ENCODE assay signal across 11 cellular contexts in the genomic region with DNA sequence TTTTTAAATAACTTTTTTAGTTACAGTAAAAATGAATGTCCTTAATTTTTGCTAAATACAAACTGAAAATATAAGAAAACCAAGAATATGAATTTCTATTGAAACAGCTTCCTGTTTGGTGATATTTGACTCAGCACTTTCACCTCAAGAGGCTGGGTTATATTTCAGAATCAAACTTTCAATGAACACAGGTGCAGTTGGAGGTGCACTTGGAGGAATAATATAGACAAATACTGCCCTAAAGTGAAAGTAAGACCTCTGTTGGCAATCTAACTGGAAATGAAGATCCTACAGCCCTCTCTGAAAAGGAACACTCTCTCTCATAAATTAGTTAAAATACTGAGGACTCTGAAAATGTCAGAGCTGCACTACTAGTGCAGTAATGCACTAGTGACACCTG.
DNase-seq lines count a peak whose midpoint lies in the region; ATAC-seq, FAIRE-seq and TF ChIP-seq lines count a peak whose summit lies in the region.
"Had no signal": no experiment of that assay in that cellular context is flagged by ENCODE, and none has a peak within 500 bp of the region (broad histone marks: within the 10 kb centered on the region; RNA-seq: fewer than 3 reads in every experiment).

No MANE protein-coding gene starts in this region.

- no peak overlapping the region for H3K4me3 Mint-ChIP-seq in activated naive CD4-positive, alpha-beta T cell treated with anti-CD3 and anti-CD28 coated beads, Interleukin-2, amount 10 ng/mL, durations not matched to agents 7 days and 5 days

- H3K27ac ChIP-seq in osteoblast (ENCODE audit: low read depth, low read length) (no peak overlapping the region), vagina (no peak overlapping the region)
- H3K27ac ChIP-seq: testis had no signal

- H3K36me3 Mint-ChIP-seq in activated naive CD4-positive, alpha-beta T cell treated with anti-CD3 and anti-CD28 coated beads, Interleukin-2, amount 10 ng/mL, durations not matched to agents 7 days and 5 days = peaks cover 47% of the 10 kb centered on the region

- H3K4me1 ChIP-seq in osteoblast (ENCODE audit: insufficient read depth, low read length) (no peaks in the 10 kb centered on the region), vagina (no peaks in the 10 kb centered on the region)
- H3K4me1 ChIP-seq: testis had no signal

- H3K9me3 ChIP-seq in osteoblast (ENCODE audit: low read depth, low read length) (no peaks in the 10 kb centered on the region), vagina (no peaks in the 10 kb centered on the region)
- H3K9me3 ChIP-seq: testis had no signal

- H3K9me3 Mint-ChIP-seq in activated naive CD4-positive, alpha-beta T cell treated with anti-CD3 and anti-CD28 coated beads, Interleukin-2, amount 10 ng/mL, durations not matched to agents 7 days and 5 days = peaks cover 3% of the 10 kb centered on the region

- H3K4me3 ChIP-seq in osteoblast (ENCODE audit: insufficient read depth, low read length) (no peak overlapping the region), vagina (no peak overlapping the region)
- H3K4me3 ChIP-seq: testis had no signal

- peaks cover 14% of the 10 kb centered on the region for H3K4me1 Mint-ChIP-seq in activated naive CD4-positive, alpha-beta T cell treated with anti-CD3 and anti-CD28 coated beads, Interleukin-2, amount 10 ng/mL, durations not matched to agents 7 days and 5 days

- CTCF ChIA-PET in activated naive CD4-positive, alpha-beta T cell treated with anti-CD3 and anti-CD28 coated beads, Interleukin-2, amount 10 ng/mL, durations not matched to agents 7 days and 5 days (lab: Charles Lee) = no interaction called here

- H2AFZ ChIP-seq in osteoblast (ENCODE audit: low read length) = peak overlapping the region; percentile 87

- no peak for TF ChIP-seq POLR2A in vagina (IDR thresholded peaks at IDR 0.05)

- no peak for TF ChIP-seq CTCF in osteoblast (IDR thresholded peaks at IDR 0.05; ENCODE audit: extremely low read depth, low read depth, low read length)
- no peak for TF ChIP-seq CTCF in vagina (IDR thresholded peaks at IDR 0.05)

- peak overlapping the region; percentile 50 for H3K4me2 ChIP-seq in osteoblast (ENCODE audit: insufficient read depth, low read length)

- ATAC-seq in GM21737 (IDR thresholded peaks at IDR 0.05; ENCODE audit: unreplicated experiment) (peak; percentile 77), HG03575 (IDR thresholded peaks at IDR 0.05; ENCODE audit: extremely low read depth, insufficient number of reproducible peaks, low FRiP score, unreplicated experiment) (peak; percentile 56), HG03565 (IDR thresholded peaks at IDR 0.05; ENCODE audit: unreplicated experiment) (no peak)

- no peak for FAIRE-seq in HTR-8/SVneo (lab: Jason Lieb, UNC)
- FAIRE-seq: colon, keratinocyte had no signal

- no peaks in the 10 kb centered on the region for H3K79me2 ChIP-seq in osteoblast (ENCODE audit: insufficient read depth, low read length)

- no peaks in the 10 kb centered on the region for H4K20me1 ChIP-seq in osteoblast (ENCODE audit: insufficient read depth, low read length)

- H3K27ac Mint-ChIP-seq in activated naive CD4-positive, alpha-beta T cell treated with anti-CD3 and anti-CD28 coated beads, Interleukin-2, amount 10 ng/mL, durations not matched to agents 7 days and 5 days = peak overlapping the region; percentile 67

- H3K36me3 ChIP-seq in osteoblast (ENCODE audit: insufficient read depth, low read length) (no peaks in the 10 kb centered on the region), vagina (no peaks in the 10 kb centered on the region)

- intact Hi-C loops in vagina (cut with DNase I) = no loop called here

- H3K27me3 Mint-ChIP-seq in activated naive CD4-positive, alpha-beta T cell treated with anti-CD3 and anti-CD28 coated beads, Interleukin-2, amount 10 ng/mL, durations not matched to agents 7 days and 5 days = no peaks in the 10 kb centered on the region

- no peak for DNase-seq in activated naive CD4-positive, alpha-beta T cell treated with anti-CD3 and anti-CD28 coated beads, Interleukin-2, amount 10 ng/mL, durations not matched to agents 7 days and 5 days
- DNase-seq in activated naive CD4-positive, alpha-beta T cell (lab: John Stamatoyannopoulos, UW) = no peak
- DNase-seq in osteoblast (ENCODE audit: insufficient read length, low spot score, missing footprints) (no peak), HTR-8/SVneo (ENCODE audit: insufficient read length, low spot score) (no peak), vagina (ENCODE audit: extremely low spot score in 2 of 2) (no peak)
- DNase-seq: testis had no signal

- H3K27me3 ChIP-seq in osteoblast (ENCODE audit: insufficient read depth, low read length) (no peaks in the 10 kb centered on the region), vagina (no peaks in the 10 kb centered on the region)
- H3K27me3 ChIP-seq: testis had no signal
